Comparison of ENCODE assay signal across 8 cellular contexts in genomic region chr2:217993817-217994459, GRCh38. TPM values are rescaled to one million over a fixed set of nuclear protein-coding genes. Genes with fewer than 3 reads are reported as not detected.
DNase-seq lines count a peak whose midpoint lies in the region; ATAC-seq and TF ChIP-seq lines count a peak whose summit lies in the region.

No MANE protein-coding gene starts in this region.

- no peaks in the 10 kb centered on the region for H3K4me1 ChIP-seq in parathyroid adenoma

- peak overlapping the region; percentile 17 for H3K4me3 ChIP-seq in fibroblast of the aortic adventitia (ENCODE audit: low read depth, low read length)
- H3K4me3 ChIP-seq in parathyroid adenoma (ENCODE audit: low read depth, low read length): no peak overlapping the region

- H3K79me2 ChIP-seq in parathyroid adenoma: peaks cover 4% of the 10 kb centered on the region

- peak; percentile 46 for DNase-seq in activated gamma-delta T cell treated with Interleukin-2 at 50 U/mL for 16 hours
- no peak for DNase-seq in activated gamma-delta T cell (lab: John Stamatoyannopoulos, UW)
- DNase-seq in NCI-H748 treated with DMSO at 0.1 percent for 48 hours (lab: John Stamatoyannopoulos, UW): peak; percentile 56
- peak; percentile 31 for DNase-seq in activated T-cell treated with anti-CD3 and anti-CD28 coated beads for 4 hours
- DNase-seq in fibroblast of the aortic adventitia (ENCODE audit: low read depth): peak; percentile 65
- DNase-seq in NCI-H2171 (lab: John Stamatoyannopoulos, UW): no peak

- H2AFZ ChIP-seq in parathyroid adenoma: no peak overlapping the region

- no peak for ATAC-seq in GM21717 (IDR thresholded peaks at IDR 0.05; ENCODE audit: unreplicated experiment)

- no peak overlapping the region for H3K4me2 ChIP-seq in parathyroid adenoma (ENCODE audit: low read length)

- H3K9me3 ChIP-seq in parathyroid adenoma (ENCODE audit: control insufficient read depth, low read length): no peaks in the 10 kb centered on the region

- H3K36me3 ChIP-seq in parathyroid adenoma (ENCODE audit: control insufficient read depth, insufficient read depth, low read length): no peaks in the 10 kb centered on the region

- H3K27me3 ChIP-seq in parathyroid adenoma (ENCODE audit: control insufficient read depth, insufficient read depth, low read length): peaks cover 5% of the 10 kb centered on the region

- no peak overlapping the region for H3K9ac ChIP-seq in parathyroid adenoma

- TF ChIP-seq CTCF in fibroblast of the aortic adventitia (IDR thresholded peaks at IDR 0.05; ENCODE audit: insufficient read depth, low read length) (peak; percentile 91), parathyroid adenoma (IDR thresholded peaks at IDR 0.05) (peak; percentile 60)

- no peak overlapping the region for H3K27ac ChIP-seq in parathyroid adenoma

RNA-seq across cellular contexts. Expression of gene TNS1, which starts 8.9 kb away (rescaled TPM):
- total RNA-seq in fibroblast of the aortic adventitia (ENCODE audit: low replicate concordance): 54.5 and 116 TPM in 2 replicates

Comparison
In these comparisons a context has a peak if more than half of its experiments do, and no peak if none do; other contexts are left out.
1. DNase-seq: peak in activated gamma-delta T cell treated with Interleukin-2 at 50 U/mL for 16 hours (single experiment), NCI-H748 treated with DMSO at 0.1 percent for 48 hours (single experiment), activated T-cell treated with anti-CD3 and anti-CD28 coated beads for 4 hours (single experiment) and fibroblast of the aortic adventitia (single experiment); none in activated gamma-delta T cell (single experiment) and NCI-H2171 (single experiment).